In the genomic region with DNA sequence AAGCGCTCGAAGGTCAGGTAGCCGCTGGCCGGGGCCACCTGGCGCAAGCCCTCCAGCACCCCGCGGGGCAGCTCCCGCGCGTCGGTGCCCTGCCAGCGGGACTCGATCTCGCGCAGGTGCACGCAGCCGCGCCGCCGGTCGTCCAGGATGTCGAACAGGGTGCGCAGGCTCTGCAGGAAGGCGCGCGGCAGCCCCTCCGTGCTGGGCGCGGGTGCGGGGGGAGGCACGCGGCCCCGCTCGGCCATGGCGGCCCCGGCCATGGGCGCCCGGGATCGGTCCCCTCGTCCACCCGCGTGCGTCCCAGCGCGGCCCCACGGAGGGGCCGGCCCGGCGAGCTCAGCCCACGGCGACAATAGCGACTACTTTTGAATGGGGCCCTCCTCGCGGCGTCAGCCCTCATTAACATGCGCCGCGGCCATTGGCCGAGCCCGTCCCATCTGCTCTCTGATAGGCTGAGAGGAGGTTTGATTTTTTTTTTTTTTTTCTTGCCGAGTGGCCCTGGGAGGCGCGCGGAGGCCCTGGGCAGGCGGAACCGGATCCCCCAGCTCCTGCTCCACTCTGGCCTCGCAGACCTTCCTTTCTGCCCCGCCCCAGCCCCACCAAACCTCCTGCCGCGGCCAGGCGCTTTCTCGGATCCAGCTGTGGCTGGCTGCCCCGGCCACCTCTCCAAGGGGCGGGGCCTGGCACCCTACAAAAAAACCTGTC, we compare ENCODE assay signal across 8 cellular contexts. TPM values are rescaled to one million over a fixed set of nuclear protein-coding genes. Genes with fewer than 3 reads are reported as not detected.
DNase-seq lines count a peak whose midpoint lies in the region; ATAC-seq, FAIRE-seq and TF ChIP-seq lines count a peak whose summit lies in the region.

A gene with protein sequence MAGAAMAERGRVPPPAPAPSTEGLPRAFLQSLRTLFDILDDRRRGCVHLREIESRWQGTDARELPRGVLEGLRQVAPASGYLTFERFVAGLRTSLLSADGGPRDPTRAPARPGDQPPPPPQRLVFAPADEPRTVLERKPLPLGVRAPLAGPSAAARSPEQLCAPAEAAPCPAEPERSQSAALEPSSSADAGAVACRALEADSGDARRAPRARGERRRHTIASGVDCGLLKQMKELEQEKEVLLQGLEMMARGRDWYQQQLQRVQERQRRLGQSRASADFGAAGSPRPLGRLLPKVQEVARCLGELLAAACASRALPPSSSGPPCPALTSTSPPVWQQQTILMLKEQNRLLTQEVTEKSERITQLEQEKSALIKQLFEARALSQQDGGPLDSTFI (minus strand): TSS at position 357 of the 705 bp plus-strand sequence. CDS start 97 bp downstream, at position 260.

- H3K9me3 ChIP-seq in SK-N-MC (ENCODE audit: low read depth, low read length) (no peaks in the 10 kb centered on the region), thoracic aorta (no peaks in the 10 kb centered on the region)

- H3K36me3 ChIP-seq in SK-N-MC (ENCODE audit: insufficient read depth, low read length), result no peaks in the 10 kb centered on the region
- no peaks in the 10 kb centered on the region for H3K36me3 ChIP-seq in thoracic aorta

- ATAC-seq in omental fat pad (ENCODE audit: low FRiP score) (peak; percentile 82), thoracic aorta (ENCODE audit: insufficient number of reproducible peaks, low FRiP score, low read depth) (peak; percentile 66)

- H3K4me3 ChIP-seq in HFF-Myc (replicated peaks; ENCODE audit: low read depth, low read length) (peak within 1 kb of the TSS; percentile 58), SK-N-MC (peak within 1 kb of the TSS; percentile 80), thoracic aorta (peak within 1 kb of the TSS; percentile 63)

- H3K4me1 ChIP-seq in thoracic aorta (ENCODE audit: control insufficient read depth in 1 of 2, low read depth in 2 of 2), result peaks cover 0 to 21% of the 10 kb centered on the region in 2 donors

- no peak within 1 kb of the TSS for H3K27ac ChIP-seq in SK-N-MC
- no peak within 1 kb of the TSS for H3K27ac ChIP-seq in thoracic aorta

- TF ChIP-seq CTCF in HFF-Myc (IDR thresholded peaks at IDR 0.05; ENCODE audit: low read depth, low read length, missing control alignments), result no peak
- TF ChIP-seq CTCF in omental fat pad (IDR thresholded peaks at IDR 0.05), result no peak
- no peak for TF ChIP-seq CTCF in thoracic aorta (IDR thresholded peaks at IDR 0.05)

- no peaks in the 10 kb centered on the region for H3K27me3 ChIP-seq in thoracic aorta (replicated peaks; ENCODE audit: insufficient read depth)

- DNase-seq in HFF-Myc (ENCODE audit: extremely low read depth, low read depth), result peak; percentile 56
- peak; percentile 92 for DNase-seq in NCI-H1092 (lab: John Stamatoyannopoulos, UW)
- DNase-seq in SK-N-MC (ENCODE audit: low read depth, low spot score), result no peak
- peak; percentile 87 for DNase-seq in activated naive CD4-positive, alpha-beta T cell treated with Interleukin-2 at 50 U/mL for 16 hours
- peak; percentile 90 for DNase-seq in germinal center (ENCODE audit: low spot score)
- peak; percentile 45 for DNase-seq in omental fat pad (ENCODE audit: low spot score)
- DNase-seq in thoracic aorta (ENCODE audit: low spot score), result peak; percentile 48

- peak; percentile 96 for FAIRE-seq in G401.6 (lab: Jason Lieb, UNC)

- H3K9ac ChIP-seq in SK-N-MC (ENCODE audit: insufficient read length), result peak within 1 kb of the TSS; percentile 66

RNA-seq across cellular contexts. Expression of the gene that starts here (rescaled TPM):
- 1 to 10 TPM in 1 of 4 donors, under 1 TPM in 2, not detected in 1; 0.13 to 1.8 (median 0.37) TPM for total RNA-seq in omental fat pad
- under 1 TPM; 0.41 to 0.92 TPM for total RNA-seq in thoracic aorta

Comparison
In these comparisons a context has a peak if more than half of its experiments do, and no peak if none do; other contexts are left out.
1. Peak in DNase-seq, ATAC-seq and H3K4me3 ChIP-seq in thoracic aorta; RNA of the gene not detected or under 1 TPM.